Comparison of ENCODE assay signal across 1 cellular context in genomic region chr19:13078897-13079541, GRCh38.
TF ChIP-seq lines count a peak whose summit lies in the region.

No MANE protein-coding gene starts in this region.

TF ChIP-seq in H1, 55 proteins besides CTCF, POLR2A, EP300 and RAD21 (continued from another document):
- no peak for TF ChIP-seq SAP30 (IDR thresholded peaks at IDR 0.05; ENCODE audit: insufficient read depth, insufficient replicate concordance, low read length)
- no peak for TF ChIP-seq JUND (IDR thresholded peaks at IDR 0.05; ENCODE audit: low read length)
- TF ChIP-seq KDM1A (IDR thresholded peaks at IDR 0.05; ENCODE audit: borderline replicate concordance, low read length): no peak
- TF ChIP-seq SP2 (IDR thresholded peaks at IDR 0.05; ENCODE audit: low read length): no peak
- no peak for TF ChIP-seq CTBP2 (IDR thresholded peaks at IDR 0.05; ENCODE audit: borderline replicate concordance, insufficient read depth, insufficient read length, low read length)
- TF ChIP-seq NANOG (IDR thresholded peaks at IDR 0.05; ENCODE audit: insufficient read depth, low read depth, low read length, poor library complexity, severe bottlenecking): no peak
TF ChIP-seq in H1: peak in this region for 0.
